Comparison of ENCODE assay signal across 3 cellular contexts in the genomic region with DNA sequence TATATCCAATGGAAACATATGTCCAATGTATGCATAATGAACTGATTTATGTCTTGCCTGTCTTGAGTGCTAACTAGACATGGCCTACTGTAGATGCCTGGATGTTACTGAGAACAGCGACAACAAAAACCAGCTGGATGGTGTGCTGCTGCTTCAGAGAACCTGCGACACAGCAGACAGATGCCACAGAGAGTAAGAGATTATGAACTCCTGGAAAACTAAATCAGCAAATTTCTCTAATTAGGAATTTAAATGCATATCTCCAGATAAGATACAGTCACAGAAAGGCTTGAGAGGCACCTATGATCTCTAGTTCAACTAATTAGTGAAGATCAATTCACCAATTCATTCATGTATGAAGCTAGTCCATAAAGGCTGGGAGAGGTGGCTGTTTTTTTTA.
"Had no signal": no experiment of that assay in that cellular context is flagged by ENCODE, and none has a peak within 500 bp of the region (broad histone marks: within the 10 kb centered on the region; RNA-seq: fewer than 3 reads in every experiment).

No MANE protein-coding gene starts in this region.

- DNase-seq: IMR-90, KBM-7, KG1 had no signal
